ENCODE assay signal across 9 cellular contexts in genomic region chr9:133589454-133590227, GRCh38. TPM values are rescaled to one million over a fixed set of nuclear protein-coding genes. Genes with fewer than 3 reads are reported as not detected.
DNase-seq lines count a peak whose midpoint lies in the region; ATAC-seq and TF ChIP-seq lines count a peak whose summit lies in the region.
"Had no signal": no experiment of that assay in that cellular context is flagged by ENCODE, and none has a peak within 500 bp of the region (broad histone marks: within the 10 kb centered on the region; RNA-seq: fewer than 3 reads in every experiment).

No MANE protein-coding gene starts in this region.

- no peaks in the 10 kb centered on the region for H3K79me2 ChIP-seq in H9 (ENCODE audit: insufficient read depth, low read length)

- peaks cover 13 to 18% of the 10 kb centered on the region in 2 experiments for H3K4me1 Mint-ChIP-seq in H9
- H3K4me1 Mint-ChIP-seq in activated CD4-positive, alpha-beta T cell treated with anti-CD3 and anti-CD28 coated beads, Interleukin-2, amount 10 ng/mL, durations not matched to agents 24 days and 14 days, result no peaks in the 10 kb centered on the region

- no peak overlapping the region for H3K18ac ChIP-seq in H9 (ENCODE audit: insufficient read length, low read depth, low read length)

- no peak overlapping the region for H3K23ac ChIP-seq in H9 (ENCODE audit: insufficient read length, low read depth, low read length)

- no peaks in the 10 kb centered on the region for H3K4me1 ChIP-seq in H9 (ENCODE audit: insufficient read depth, low read length)

- H3K79me1 ChIP-seq in H9 (ENCODE audit: insufficient read depth, low read depth, low read length, poor library complexity, severe bottlenecking), result no peaks in the 10 kb centered on the region

- intact Hi-C loops in activated CD4-positive, alpha-beta T cell treated with anti-CD3 and anti-CD28 coated beads, Interleukin-2, amount 10 ng/mL, durations not matched to agents 24 days and 14 days (cut with micrococcal nuclease), result loop anchor here (10.0 kb wide), 1 partner anchor 135 kb away; no protein-coding TSS in a partner anchor

- ATAC-seq in GM21515 (IDR thresholded peaks at IDR 0.05; ENCODE audit: unreplicated experiment), result no peak

- H3K27ac ChIP-seq in H9 (ENCODE audit: insufficient read length, low read depth, low read length), result no peak overlapping the region

- H4K91ac ChIP-seq in H9 (ENCODE audit: insufficient read length, low read depth, low read length), result no peak overlapping the region

- H2BK120ac ChIP-seq in H9 (ENCODE audit: low read depth, low read length, poor library complexity, severe bottlenecking), result no peak overlapping the region

- H3K4ac ChIP-seq in H9 (ENCODE audit: low read depth, low read length), result no peak overlapping the region

- no peak overlapping the region for H3K9ac ChIP-seq in H9 (ENCODE audit: extremely low read depth, insufficient read length, low read length)

- no peak overlapping the region for H4K5ac ChIP-seq in H9 (ENCODE audit: insufficient read length, low read depth, low read length)

- no peak overlapping the region for H3K4me2 ChIP-seq in H9 (ENCODE audit: insufficient read depth, insufficient read length, low read length)

- no peak overlapping the region for H3K4me3 ChIP-seq in epithelial cell of proximal tubule (ENCODE audit: low read depth, low read length)

- no peaks in the 10 kb centered on the region for H3K9me3 ChIP-seq in H9 (ENCODE audit: control insufficient read depth, low read depth, low read length)

- no peaks in the 10 kb centered on the region for H3K27me3 ChIP-seq in H9 (ENCODE audit: insufficient read depth, low read length)

- no peak overlapping the region for H2BK20ac ChIP-seq in H9 (ENCODE audit: low read depth, low read length, poor library complexity, severe bottlenecking)

- no peak overlapping the region for H2BK15ac ChIP-seq in H9 (ENCODE audit: low read depth, low read length)

- no peak overlapping the region for H4K8ac ChIP-seq in H9 (replicated peaks; ENCODE audit: insufficient read length, low read depth, low read length)

- H2BK5ac ChIP-seq in H9 (ENCODE audit: insufficient read length, low read length), result no peak overlapping the region

- no peaks in the 10 kb centered on the region for H3K23me2 ChIP-seq in H9 (ENCODE audit: insufficient read length, low read depth, low read length, poor library complexity, severe bottlenecking)

- H3K36me3 Mint-ChIP-seq in H9 (ENCODE audit: insufficient read depth in 1 of 3, low read depth in 3 of 3), result peaks cover 0 to 2% (median 2%) of the 10 kb centered on the region in 3 experiments; a peak in 2 of 7 replicates
- no peaks in the 10 kb centered on the region for H3K36me3 Mint-ChIP-seq in activated CD4-positive, alpha-beta T cell treated with anti-CD3 and anti-CD28 coated beads, Interleukin-2, amount 10 ng/mL, durations not matched to agents 24 days and 14 days (ENCODE audit: low read depth)

- WGBS in H9 (ENCODE audit: extremely low coverage, insufficient read length, low lambda C conversion rate), result no CpG with 5 or more reads among the region's 19 CpGs

- H2AK5ac ChIP-seq in H9 (ENCODE audit: insufficient read length, low read length), result no peak overlapping the region

- no peak overlapping the region for H3K56ac ChIP-seq in H9 (ENCODE audit: insufficient read length, low read depth, low read length)

- H3K27ac Mint-ChIP-seq in H9, result no peak overlapping the region
- no peak overlapping the region for H3K27ac Mint-ChIP-seq in activated CD4-positive, alpha-beta T cell treated with anti-CD3 and anti-CD28 coated beads, Interleukin-2, amount 10 ng/mL, durations not matched to agents 24 days and 14 days

- H3T11ph ChIP-seq in H9 (ENCODE audit: low read length), result no peak overlapping the region

- peak; percentile 83 for DNase-seq in H9
- peak; percentile 77 for DNase-seq in activated CD4-positive, alpha-beta T cell treated with anti-CD3 and anti-CD28 coated beads, Interleukin-2, amount 10 ng/mL, durations not matched to agents 24 days and 14 days
- DNase-seq in epithelial cell of proximal tubule (ENCODE audit: low read depth), result no peak
- DNase-seq in stimulated activated CD8-positive, alpha-beta memory T cell treated with anti-CD3 and anti-CD28 coated beads, Interleukin-12 subunit alpha, Interleukin-12 subunit beta, amount 100 ng/mL, for 4 hours (ENCODE audit: low read depth), result peak; percentile 15
- DNase-seq in putamen (ENCODE audit: low spot score), result no peak
- no peak for DNase-seq in LoVo (ENCODE audit: low spot score)

- no peak overlapping the region for H2BK12ac ChIP-seq in H9 (ENCODE audit: insufficient read length, low read depth, low read length)

- no peak overlapping the region for H2AFZ ChIP-seq in H9 (ENCODE audit: low read length)

- H3K4me3 Mint-ChIP-seq in H9, result no peak overlapping the region
- no peak overlapping the region for H3K4me3 Mint-ChIP-seq in activated CD4-positive, alpha-beta T cell treated with anti-CD3 and anti-CD28 coated beads, Interleukin-2, amount 10 ng/mL, durations not matched to agents 24 days and 14 days

- H3K27me3 Mint-ChIP-seq in H9 (ENCODE audit: low read depth), result peaks cover 4% of the 10 kb centered on the region
- peaks cover 9% of the 10 kb centered on the region for H3K27me3 Mint-ChIP-seq in activated CD4-positive, alpha-beta T cell treated with anti-CD3 and anti-CD28 coated beads, Interleukin-2, amount 10 ng/mL, durations not matched to agents 24 days and 14 days

- peaks cover 3 to 4% of the 10 kb centered on the region in 2 experiments for H3K9me3 Mint-ChIP-seq in H9
- peaks cover 5% of the 10 kb centered on the region for H3K9me3 Mint-ChIP-seq in activated CD4-positive, alpha-beta T cell treated with anti-CD3 and anti-CD28 coated beads, Interleukin-2, amount 10 ng/mL, durations not matched to agents 24 days and 14 days

- H3K14ac ChIP-seq in H9 (ENCODE audit: insufficient read depth, low read length), result no peak overlapping the region

- no peaks in the 10 kb centered on the region for H4K20me1 ChIP-seq in H9 (ENCODE audit: control insufficient read depth, insufficient read depth, insufficient read length)

- peak; percentile 95 for TF ChIP-seq CTCF in H9 (conservative IDR thresholded peaks at IDR 0.05)
- peak; percentile 42 for TF ChIP-seq CTCF in epithelial cell of proximal tubule (conservative IDR thresholded peaks at IDR 0.05; ENCODE audit: low read depth, low read length)

RNA-seq across cellular contexts. Expression of gene FAM163B, which starts 19.5 kb away (rescaled TPM):
- total RNA-seq in H9 (2021) (0.39 and 0.64 TPM in 2 replicates), epithelial cell of proximal tubule (not detected in 2 replicates)
- not detected in 2 replicates for total RNA-seq in activated CD4-positive, alpha-beta T cell treated with anti-CD3 and anti-CD28 coated beads, Interleukin-2, amount 10 ng/mL, durations not matched to agents 24 days and 14 days
- total RNA-seq: bronchial epithelial cell, pulmonary artery endothelial cell had no signal

RNA-seq across cellular contexts. Expression of gene DBH, which starts 46.5 kb away (rescaled TPM):
- total RNA-seq in H9 (2021), result not detected in 2 replicates
- total RNA-seq in activated CD4-positive, alpha-beta T cell treated with anti-CD3 and anti-CD28 coated beads, Interleukin-2, amount 10 ng/mL, durations not matched to agents 24 days and 14 days, result not detected in 2 replicates
- total RNA-seq in epithelial cell of proximal tubule, result not detected in 2 replicates
- total RNA-seq: bronchial epithelial cell, pulmonary artery endothelial cell had no signal

RNA-seq across cellular contexts. Expression of gene ADAMTSL2, which starts 55.1 kb away (rescaled TPM):
- total RNA-seq in H9 (2021) (0.61 and 0.86 TPM in 2 replicates), epithelial cell of proximal tubule (not detected in 2 replicates)
- total RNA-seq in activated CD4-positive, alpha-beta T cell treated with anti-CD3 and anti-CD28 coated beads, Interleukin-2, amount 10 ng/mL, durations not matched to agents 24 days and 14 days, result not detected in 2 replicates
- total RNA-seq: bronchial epithelial cell, pulmonary artery endothelial cell had no signal

Comparison
In these comparisons a context has a peak if more than half of its experiments do, and no peak if none do; other contexts are left out.
1. DNase-seq: peak in H9 (single experiment), activated CD4-positive, alpha-beta T cell treated with anti-CD3 and anti-CD28 coated beads, Interleukin-2, amount 10 ng/mL, durations not matched to agents 24 days and 14 days (single experiment) and stimulated activated CD8-positive, alpha-beta memory T cell treated with anti-CD3 and anti-CD28 coated beads, Interleukin-12 subunit alpha, Interleukin-12 subunit beta, amount 100 ng/mL, for 4 hours (single experiment); none in epithelial cell of proximal tubule (single experiment), putamen (single experiment) and LoVo (single experiment).